13 cellular contexts compared by ENCODE assay signal in the genomic region with DNA sequence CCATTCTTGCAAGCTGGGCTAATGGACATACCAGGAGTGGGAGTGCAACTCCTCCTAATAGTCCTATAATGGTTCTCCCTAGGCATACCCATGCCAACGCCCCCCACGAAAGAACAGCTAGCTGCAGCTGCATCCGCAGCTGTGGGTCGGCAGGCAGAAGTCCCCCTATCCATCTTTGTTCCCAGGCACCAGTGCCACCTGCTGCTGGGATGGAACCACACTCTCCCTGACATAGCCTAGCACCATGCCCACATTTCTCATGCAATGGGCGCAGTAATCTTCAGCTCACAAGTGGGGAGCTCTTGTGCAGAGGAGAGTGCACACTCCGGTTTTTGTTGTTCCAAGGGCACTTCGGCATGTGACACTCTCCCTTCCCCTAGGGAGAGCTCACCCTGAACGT.
DNase-seq lines count a peak whose midpoint lies in the region; ATAC-seq, FAIRE-seq and TF ChIP-seq lines count a peak whose summit lies in the region.
"Had no signal": no experiment of that assay in that cellular context is flagged by ENCODE, and none has a peak within 500 bp of the region (broad histone marks: within the 10 kb centered on the region; RNA-seq: fewer than 3 reads in every experiment).

No MANE protein-coding gene starts in this region.

- ATAC-seq in HCT116, result 0 out of 2 replicates have a peak, but pooled peaks have one; percentile 25

- H3K56ac ChIP-seq in H1 (replicated peaks; ENCODE audit: insufficient read length, low read depth, low read length), result no peak overlapping the region

- no peak overlapping the region for H2BK12ac ChIP-seq in H1 (ENCODE audit: low read depth, low read length)

- H2AK5ac ChIP-seq in H1 (ENCODE audit: low read depth, low read length), result no peak overlapping the region

- no peak for TF ChIP-seq EP300 in H1 (IDR thresholded peaks at IDR 0.05; ENCODE audit: borderline replicate concordance in 1 of 2, low read depth in 2 of 2, low read length in 2 of 2)

- no peak overlapping the region for H3K27ac ChIP-seq in HCT116 (ENCODE audit: low read depth, low read length)
- H3K27ac ChIP-seq in H1 (ENCODE audit: low read depth, low read length), result no peak overlapping the region

- H3K9me3 Mint-ChIP-seq in nephron progenitor cell, result no peaks in the 10 kb centered on the region

- TF ChIP-seq POLR2A in HCT116 (IDR thresholded peaks at IDR 0.05; ENCODE audit: borderline replicate concordance, extremely low read depth, insufficient read depth, insufficient read length) (no peak), H1 (IDR thresholded peaks at IDR 0.05; ENCODE audit: control extremely low read depth in 1 of 2, low read depth in 2 of 2, low read length in 2 of 2) (no peak)

- no peaks in the 10 kb centered on the region for H3K27me3 Mint-ChIP-seq in nephron progenitor cell (ENCODE audit: low read depth, poor library complexity)
- H3K27me3 Mint-ChIP-seq: CD4-positive, alpha-beta memory T cell had no signal

- no peak overlapping the region for H2AFZ ChIP-seq in HCT116 (ENCODE audit: low read depth, low read length, poor library complexity, severe bottlenecking)
- H2AFZ ChIP-seq in H1 (ENCODE audit: low read length), result no peak overlapping the region

- H3K4ac ChIP-seq in H1 (replicated peaks; ENCODE audit: insufficient read length, low read depth, low read length), result no peak overlapping the region

- RAD21 ChIA-PET in HCT116 (lab: Charles Lee; ENCODE audit: low non-redundant PET in 1 of 2, low total read pairs in 2 of 2, uncharacterized antibody in 2 of 2, unreplicated experiment in 2 of 2), result no interaction called here

- H3K79me2 ChIP-seq in HCT116 (ENCODE audit: insufficient read depth, low read length) (no peaks in the 10 kb centered on the region), H1 (ENCODE audit: control insufficient read depth in 1 of 2, insufficient read depth in 2 of 2, low read length in 2 of 2) (no peaks in the 10 kb centered on the region)

- DNase-seq in BE2C, result no peak
- DNase-seq in HCT116 (ENCODE audit: low read depth, low spot score), result no peak
- DNase-seq in H1 (ENCODE audit: low read depth in 1 of 2, low spot score in 2 of 2), result no peak
- DNase-seq in nephron progenitor cell, result peak; percentile 1
- no peak for DNase-seq in RKO (ENCODE audit: low spot score)
- no peak for DNase-seq in NCI-H2196 (lab: John Stamatoyannopoulos, UW; ENCODE audit: unreplicated experiment)
- no peak for DNase-seq in occipital lobe (lab: John Stamatoyannopoulos, UW)
- no peak for DNase-seq in CD1c-positive myeloid dendritic cell (ENCODE audit: extremely low spot score)
- DNase-seq: 8988T; C1 segment of cervical spinal cord; CD4-positive, alpha-beta memory T cell; DMS79 had no signal

- no peaks in the 10 kb centered on the region for H3K79me1 ChIP-seq in H1 (ENCODE audit: low read depth, low read length)

- H3K27ac Mint-ChIP-seq in nephron progenitor cell, result no peak overlapping the region
- H3K27ac Mint-ChIP-seq: CD4-positive, alpha-beta memory T cell had no signal

- TF ChIP-seq RAD21 in HCT116 (IDR thresholded peaks at IDR 0.05; ENCODE audit: low read depth) (no peak), H1 (IDR thresholded peaks at IDR 0.05 in 1 of 2, conservative IDR thresholded peaks at IDR 0.05 in 1 of 2; ENCODE audit: low read depth in 2 of 2, low read length in 2 of 2) (peak; percentile 39 to 47; a peak in 3 of 4 replicates)

- no peak overlapping the region for H2BK20ac ChIP-seq in H1 (ENCODE audit: low read length)

- FAIRE-seq in H1 (lab: Jason Lieb, UNC), result no peak
- FAIRE-seq: GM19239 had no signal

- no peak overlapping the region for H2BK5ac ChIP-seq in H1 (ENCODE audit: low read depth, low read length)

- TF ChIP-seq CTCF in BE2C (IDR thresholded peaks at IDR 0.05; ENCODE audit: low read depth, low read length), result 0 out of 2 replicates have a peak, but pooled peaks have one; percentile 4
- peak in 1 of 3 experiments; percentile 12; a peak in 1 of 6 replicates for TF ChIP-seq CTCF in HCT116 (IDR thresholded peaks at IDR 0.05 in 2 of 3, conservative IDR thresholded peaks at IDR 0.05 in 1 of 3; ENCODE audit: borderline replicate concordance in 1 of 3, insufficient read depth in 1 of 3, low read depth in 2 of 3, low read length in 2 of 3)
- TF ChIP-seq CTCF in H1 (IDR thresholded peaks at IDR 0.05; ENCODE audit: control extremely low read depth in 1 of 3, insufficient read depth in 1 of 3, low read depth in 1 of 3, low read length in 3 of 3), result peak in 1 of 3 experiments; percentile 26; a peak in 1 of 4 replicates
- no peak for TF ChIP-seq CTCF in nephron progenitor cell (IDR thresholded peaks at IDR 0.05)

- intact Hi-C loops in HCT116 (cut with micrococcal nuclease), result no loop called here

- H3K9me3 ChIP-seq in BE2C, result no peaks in the 10 kb centered on the region
- no peaks in the 10 kb centered on the region for H3K9me3 ChIP-seq in HCT116 (ENCODE audit: control insufficient read depth in 1 of 2, insufficient read depth in 1 of 2, low read depth in 1 of 2, low read length in 2 of 2)
- no peaks in the 10 kb centered on the region for H3K9me3 ChIP-seq in H1 (ENCODE audit: insufficient read depth in 2 of 2, low read depth in 1 of 2, low read length in 1 of 2)

- H3K14ac ChIP-seq in H1 (ENCODE audit: insufficient read length), result no peak overlapping the region

- no peak overlapping the region for H2BK120ac ChIP-seq in H1 (replicated peaks; ENCODE audit: low read depth, low read length)

- no TSS peak for BruUV-seq in HCT116 (replicated peaks; lab: Mats Ljungman, UMichigan)

- H3K23ac ChIP-seq in H1 (ENCODE audit: insufficient read length), result no peak overlapping the region

- H3K36me3 ChIP-seq in BE2C (no peaks in the 10 kb centered on the region), HCT116 (ENCODE audit: control insufficient read depth in 1 of 2, insufficient read depth in 2 of 2, low read length in 2 of 2) (no peaks in the 10 kb centered on the region), H1 (ENCODE audit: control insufficient read depth in 2 of 4, insufficient read depth in 4 of 4, low read length in 3 of 4) (no peaks in the 10 kb centered on the region)

- H3K36me3 Mint-ChIP-seq in nephron progenitor cell (ENCODE audit: low read depth), result no peaks in the 10 kb centered on the region
- H3K36me3 Mint-ChIP-seq: CD4-positive, alpha-beta memory T cell had no signal

- H3K4me3 ChIP-seq in BE2C (ENCODE audit: low read depth, low read length) (no peak overlapping the region), HCT116 (replicated peaks in 1 of 2; ENCODE audit: low read depth in 1 of 2, low read length in 2 of 2) (no peak overlapping the region), H1 (ENCODE audit: extremely low read depth in 1 of 4, insufficient read depth in 2 of 4, low read depth in 3 of 4, low read length in 4 of 4) (no peak overlapping the region)

- CTCF ChIA-PET in HCT116 (lab: Charles Lee), result no interaction called here
- CTCF ChIA-PET in H1 (lab: Charles Lee; ENCODE audit: partially characterized antibody), result interaction anchor here (0.9 to 1.7 kb wide), 3 partner anchors 9 to 563 kb away, joined by 3 to 6 read pairs (median 3); no protein-coding TSS in a partner anchor

- no peak overlapping the region for H4K91ac ChIP-seq in H1 (replicated peaks; ENCODE audit: insufficient read length, low read length)

- H3K4me3 Mint-ChIP-seq in nephron progenitor cell, result no peak overlapping the region
- H3K4me3 Mint-ChIP-seq: CD4-positive, alpha-beta memory T cell had no signal

- no peaks in the 10 kb centered on the region for H3K4me1 ChIP-seq in BE2C
- no peaks in the 10 kb centered on the region for H3K4me1 ChIP-seq in HCT116 (ENCODE audit: control insufficient read depth in 1 of 2, insufficient read depth in 2 of 2, low read length in 2 of 2)
- H3K4me1 ChIP-seq in H1 (replicated peaks in 1 of 4; ENCODE audit: control insufficient read depth in 3 of 4, insufficient read depth in 4 of 4, low read length in 3 of 4), result no peaks in the 10 kb centered on the region

- no peaks in the 10 kb centered on the region for H3K9me2 ChIP-seq in HCT116 (ENCODE audit: insufficient read depth)

- H4K20me1 ChIP-seq in HCT116 (ENCODE audit: insufficient read depth) (no peaks in the 10 kb centered on the region), H1 (replicated peaks in 1 of 2; ENCODE audit: control insufficient read depth in 1 of 2, insufficient read depth in 2 of 2, low read length in 2 of 2) (no peaks in the 10 kb centered on the region)

- H3K4me2 ChIP-seq in HCT116 (ENCODE audit: low read length) (no peak overlapping the region), H1 (ENCODE audit: insufficient read depth in 1 of 2, low read depth in 2 of 2, low read length in 2 of 2) (no peak overlapping the region)

- POLR2A ChIA-PET in HCT116 (lab: Charles Lee) (no interaction called here), H1 (lab: Charles Lee; ENCODE audit: partially characterized antibody) (no interaction called here)

- H4K8ac ChIP-seq in H1 (ENCODE audit: extremely low read depth, insufficient read depth, low read length), result no peak overlapping the region

- H2BK15ac ChIP-seq in H1 (ENCODE audit: low read length), result no peak overlapping the region

- H3K9ac ChIP-seq in HCT116 (ENCODE audit: low read length) (no peak overlapping the region), H1 (replicated peaks in 1 of 4; ENCODE audit: extremely low read depth in 1 of 4, low read depth in 3 of 4, low read length in 3 of 4) (no peak overlapping the region)

- 91% methylated on average over 8 of the region's 8 CpGs; no CpG with 5 or more reads in 1 of the 2 experiments for WGBS in H1 (ENCODE audit: extremely low coverage in 1 of 2, insufficient coverage in 1 of 2, insufficient read length in 1 of 2, insufficient replicate concordance in 2 of 2, low coverage in 1 of 2, low lambda C conversion rate in 2 of 2, missing lambda C conversion rate in 1 of 2), 2 experiments

- H3K27me3 ChIP-seq in BE2C (no peaks in the 10 kb centered on the region), HCT116 (ENCODE audit: insufficient read depth, low read length) (no peaks in the 10 kb centered on the region), H1 (replicated peaks in 1 of 4; ENCODE audit: control insufficient read depth in 3 of 4, extremely low read depth in 1 of 4, insufficient read depth in 3 of 4, low read length in 3 of 4) (no peaks in the 10 kb centered on the region)

- no peaks in the 10 kb centered on the region for H3K4me1 Mint-ChIP-seq in nephron progenitor cell
- H3K4me1 Mint-ChIP-seq: CD4-positive, alpha-beta memory T cell had no signal

- no peaks in the 10 kb centered on the region for H3K23me2 ChIP-seq in H1 (ENCODE audit: low read depth, low read length)

- H4K5ac ChIP-seq in H1 (ENCODE audit: insufficient read length, low read depth, low read length), result no peak overlapping the region

- H3K18ac ChIP-seq in H1 (ENCODE audit: extremely low read depth, low read length), result no peak overlapping the region

TF ChIP-seq in HCT116, 20 proteins besides CTCF, POLR2A, EP300 and RAD21 (continues in another document):
- no peak for TF ChIP-seq SIN3A (IDR thresholded peaks at IDR 0.05; ENCODE audit: low read depth)
- TF ChIP-seq CBX3 (IDR thresholded peaks at IDR 0.05; ENCODE audit: low read depth), result no peak

TF ChIP-seq in H1, 55 proteins besides CTCF, POLR2A, EP300 and RAD21 (continues in another document):
- TF ChIP-seq KDM1A (IDR thresholded peaks at IDR 0.05; ENCODE audit: borderline replicate concordance, low read length), result no peak
- no peak for TF ChIP-seq SP2 (IDR thresholded peaks at IDR 0.05; ENCODE audit: low read length)
- no peak for TF ChIP-seq HDAC2 (IDR thresholded peaks at IDR 0.05; ENCODE audit: borderline replicate concordance in 1 of 2, low read depth in 2 of 2, low read length in 2 of 2)
- TF ChIP-seq SIX5 (IDR thresholded peaks at IDR 0.05; ENCODE audit: low read depth, low read length), result no peak
